In genomic region chr1:54649130-54649898, GRCh38 we compare ENCODE assay signal across 1 cellular context.
A peak's percentile ranks its signal among the peaks of the same experiment; 100 is the strongest.
TF ChIP-seq lines count a peak whose summit lies in the region.

No MANE protein-coding gene starts in this region.

TF ChIP-seq in HepG2, 621 proteins besides CTCF, POLR2A, EP300 and RAD21 (continues in another document):
- 0 out of 2 replicates have a peak, but pooled peaks have one; percentile 46 for TF ChIP-seq PITX1 (CRISPR knock-in tag; IDR thresholded peaks at IDR 0.05)
- TF ChIP-seq ERF (CRISPR knock-in tag; IDR thresholded peaks at IDR 0.05), result 0 out of 2 replicates have a peak, but pooled peaks have one; percentile 37
- peak; percentile 45; the same call in 1 of the 2 replicates for TF ChIP-seq POLR2AphosphoS5 (IDR thresholded peaks at IDR 0.05; ENCODE audit: low read depth, low read length)
- TF ChIP-seq, protein P1, sequence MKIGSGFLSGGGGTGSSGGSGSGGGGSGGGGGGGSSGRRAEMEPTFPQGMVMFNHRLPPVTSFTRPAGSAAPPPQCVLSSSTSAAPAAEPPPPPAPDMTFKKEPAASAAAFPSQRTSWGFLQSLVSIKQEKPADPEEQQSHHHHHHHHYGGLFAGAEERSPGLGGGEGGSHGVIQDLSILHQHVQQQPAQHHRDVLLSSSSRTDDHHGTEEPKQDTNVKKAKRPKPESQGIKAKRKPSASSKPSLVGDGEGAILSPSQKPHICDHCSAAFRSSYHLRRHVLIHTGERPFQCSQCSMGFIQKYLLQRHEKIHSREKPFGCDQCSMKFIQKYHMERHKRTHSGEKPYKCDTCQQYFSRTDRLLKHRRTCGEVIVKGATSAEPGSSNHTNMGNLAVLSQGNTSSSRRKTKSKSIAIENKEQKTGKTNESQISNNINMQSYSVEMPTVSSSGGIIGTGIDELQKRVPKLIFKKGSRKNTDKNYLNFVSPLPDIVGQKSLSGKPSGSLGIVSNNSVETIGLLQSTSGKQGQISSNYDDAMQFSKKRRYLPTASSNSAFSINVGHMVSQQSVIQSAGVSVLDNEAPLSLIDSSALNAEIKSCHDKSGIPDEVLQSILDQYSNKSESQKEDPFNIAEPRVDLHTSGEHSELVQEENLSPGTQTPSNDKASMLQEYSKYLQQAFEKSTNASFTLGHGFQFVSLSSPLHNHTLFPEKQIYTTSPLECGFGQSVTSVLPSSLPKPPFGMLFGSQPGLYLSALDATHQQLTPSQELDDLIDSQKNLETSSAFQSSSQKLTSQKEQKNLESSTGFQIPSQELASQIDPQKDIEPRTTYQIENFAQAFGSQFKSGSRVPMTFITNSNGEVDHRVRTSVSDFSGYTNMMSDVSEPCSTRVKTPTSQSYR (CRISPR knock-in tag; IDR thresholded peaks at IDR 0.05; ENCODE audit: borderline replicate concordance), result peak; percentile 43; the same call in 1 of the 2 replicates
- TF ChIP-seq ZNF724P (CRISPR knock-in tag; IDR thresholded peaks at IDR 0.05; ENCODE audit: borderline replicate concordance), result 0 out of 2 replicates have a peak, but pooled peaks have one; percentile 46
- TF ChIP-seq SP5 (CRISPR knock-in tag; IDR thresholded peaks at IDR 0.05; ENCODE audit: borderline replicate concordance, low read depth), result peak; percentile 87
- 0 out of 2 replicates have a peak, but pooled peaks have one; percentile 27 for TF ChIP-seq BORCS8-MEF2B (CRISPR knock-in tag; IDR thresholded peaks at IDR 0.05)
- TF ChIP-seq MBD4 (IDR thresholded peaks at IDR 0.05; ENCODE audit: borderline replicate concordance, low read length), result no peak
- peak; percentile 73 for TF ChIP-seq ZNF788 (CRISPR knock-in tag; IDR thresholded peaks at IDR 0.05; ENCODE audit: borderline replicate concordance)
- TF ChIP-seq HNF4G (IDR thresholded peaks at IDR 0.05; ENCODE audit: borderline replicate concordance, low read depth, low read length), result peak; percentile 90
- no peak for TF ChIP-seq HNF4G (CRISPR knock-in tag; IDR thresholded peaks at IDR 0.05; ENCODE audit: borderline replicate concordance, low read depth)
- TF ChIP-seq, protein P2, sequence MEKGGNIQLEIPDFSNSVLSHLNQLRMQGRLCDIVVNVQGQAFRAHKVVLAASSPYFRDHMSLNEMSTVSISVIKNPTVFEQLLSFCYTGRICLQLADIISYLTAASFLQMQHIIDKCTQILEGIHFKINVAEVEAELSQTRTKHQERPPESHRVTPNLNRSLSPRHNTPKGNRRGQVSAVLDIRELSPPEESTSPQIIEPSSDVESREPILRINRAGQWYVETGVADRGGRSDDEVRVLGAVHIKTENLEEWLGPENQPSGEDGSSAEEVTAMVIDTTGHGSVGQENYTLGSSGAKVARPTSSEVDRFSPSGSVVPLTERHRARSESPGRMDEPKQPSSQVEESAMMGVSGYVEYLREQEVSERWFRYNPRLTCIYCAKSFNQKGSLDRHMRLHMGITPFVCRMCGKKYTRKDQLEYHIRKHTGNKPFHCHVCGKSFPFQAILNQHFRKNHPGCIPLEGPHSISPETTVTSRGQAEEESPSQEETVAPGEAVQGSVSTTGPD (CRISPR knock-in tag; IDR thresholded peaks at IDR 0.05), result no peak
- TF ChIP-seq KMT2B (CRISPR knock-in tag; IDR thresholded peaks at IDR 0.05), result 0 out of 2 replicates have a peak, but pooled peaks have one; percentile 28
- TF ChIP-seq TCF7 (IDR thresholded peaks at IDR 0.05; ENCODE audit: low read depth), result 0 out of 2 replicates have a peak, but pooled peaks have one; percentile 17
- no peak for TF ChIP-seq FOXP1 (IDR thresholded peaks at IDR 0.05)
- peak; percentile 50; the same call in 1 of the 2 replicates for TF ChIP-seq FOXP1 (CRISPR knock-in tag; IDR thresholded peaks at IDR 0.05)
- peak; percentile 49; the same call in 1 of the 2 replicates for TF ChIP-seq TOPORS (CRISPR knock-in tag; IDR thresholded peaks at IDR 0.05)
- TF ChIP-seq ZNF563 (CRISPR knock-in tag; IDR thresholded peaks at IDR 0.05), result no peak
- no peak for TF ChIP-seq LRRFIP1 (CRISPR knock-in tag; conservative IDR thresholded peaks at IDR 0.05)
- TF ChIP-seq, protein P3, sequence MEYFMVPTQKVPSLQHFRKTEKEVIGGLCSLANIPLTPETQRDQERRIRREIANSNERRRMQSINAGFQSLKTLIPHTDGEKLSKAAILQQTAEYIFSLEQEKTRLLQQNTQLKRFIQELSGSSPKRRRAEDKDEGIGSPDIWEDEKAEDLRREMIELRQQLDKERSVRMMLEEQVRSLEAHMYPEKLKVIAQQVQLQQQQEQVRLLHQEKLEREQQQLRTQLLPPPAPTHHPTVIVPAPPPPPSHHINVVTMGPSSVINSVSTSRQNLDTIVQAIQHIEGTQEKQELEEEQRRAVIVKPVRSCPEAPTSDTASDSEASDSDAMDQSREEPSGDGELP (IDR thresholded peaks at IDR 0.05; ENCODE audit: borderline replicate concordance, low read depth), result peak; percentile 72; the same call in 1 of the 2 replicates
- peak; percentile 40; the same call in 1 of the 2 replicates for TF ChIP-seq ZSCAN31 (CRISPR knock-in tag; IDR thresholded peaks at IDR 0.05; ENCODE audit: low read depth)
- TF ChIP-seq SOX5 (CRISPR knock-in tag; IDR thresholded peaks at IDR 0.05; ENCODE audit: borderline replicate concordance), result peak; percentile 18; the same call in 1 of the 2 replicates
- TF ChIP-seq, protein P4, sequence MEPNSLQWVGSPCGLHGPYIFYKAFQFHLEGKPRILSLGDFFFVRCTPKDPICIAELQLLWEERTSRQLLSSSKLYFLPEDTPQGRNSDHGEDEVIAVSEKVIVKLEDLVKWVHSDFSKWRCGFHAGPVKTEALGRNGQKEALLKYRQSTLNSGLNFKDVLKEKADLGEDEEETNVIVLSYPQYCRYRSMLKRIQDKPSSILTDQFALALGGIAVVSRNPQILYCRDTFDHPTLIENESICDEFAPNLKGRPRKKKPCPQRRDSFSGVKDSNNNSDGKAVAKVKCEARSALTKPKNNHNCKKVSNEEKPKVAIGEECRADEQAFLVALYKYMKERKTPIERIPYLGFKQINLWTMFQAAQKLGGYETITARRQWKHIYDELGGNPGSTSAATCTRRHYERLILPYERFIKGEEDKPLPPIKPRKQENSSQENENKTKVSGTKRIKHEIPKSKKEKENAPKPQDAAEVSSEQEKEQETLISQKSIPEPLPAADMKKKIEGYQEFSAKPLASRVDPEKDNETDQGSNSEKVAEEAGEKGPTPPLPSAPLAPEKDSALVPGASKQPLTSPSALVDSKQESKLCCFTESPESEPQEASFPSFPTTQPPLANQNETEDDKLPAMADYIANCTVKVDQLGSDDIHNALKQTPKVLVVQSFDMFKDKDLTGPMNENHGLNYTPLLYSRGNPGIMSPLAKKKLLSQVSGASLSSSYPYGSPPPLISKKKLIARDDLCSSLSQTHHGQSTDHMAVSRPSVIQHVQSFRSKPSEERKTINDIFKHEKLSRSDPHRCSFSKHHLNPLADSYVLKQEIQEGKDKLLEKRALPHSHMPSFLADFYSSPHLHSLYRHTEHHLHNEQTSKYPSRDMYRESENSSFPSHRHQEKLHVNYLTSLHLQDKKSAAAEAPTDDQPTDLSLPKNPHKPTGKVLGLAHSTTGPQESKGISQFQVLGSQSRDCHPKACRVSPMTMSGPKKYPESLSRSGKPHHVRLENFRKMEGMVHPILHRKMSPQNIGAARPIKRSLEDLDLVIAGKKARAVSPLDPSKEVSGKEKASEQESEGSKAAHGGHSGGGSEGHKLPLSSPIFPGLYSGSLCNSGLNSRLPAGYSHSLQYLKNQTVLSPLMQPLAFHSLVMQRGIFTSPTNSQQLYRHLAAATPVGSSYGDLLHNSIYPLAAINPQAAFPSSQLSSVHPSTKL (CRISPR knock-in tag; IDR thresholded peaks at IDR 0.05), result peak; percentile 61; the same call in 1 of the 2 replicates
- peak; percentile 96 for TF ChIP-seq ZNF12 (CRISPR knock-in tag; IDR thresholded peaks at IDR 0.05)
- 0 out of 2 replicates have a peak, but pooled peaks have one; percentile 4 for TF ChIP-seq ZNF564 (CRISPR knock-in tag; IDR thresholded peaks at IDR 0.05)
- TF ChIP-seq CEBPG (CRISPR knock-in tag; IDR thresholded peaks at IDR 0.05), result peak; percentile 50
- peak; percentile 76; the same call in 1 of the 2 replicates for TF ChIP-seq TARDBP (CRISPR knock-in tag; IDR thresholded peaks at IDR 0.05)
- peak; percentile 38; the same call in 1 of the 2 replicates for TF ChIP-seq TBX2 (CRISPR knock-in tag; IDR thresholded peaks at IDR 0.05; ENCODE audit: borderline replicate concordance)
- TF ChIP-seq ISL2 (CRISPR knock-in tag; IDR thresholded peaks at IDR 0.05), result peak; percentile 74
- TF ChIP-seq SOX6 (IDR thresholded peaks at IDR 0.05), result no peak
- peak; percentile 67 for TF ChIP-seq SOX6 (CRISPR knock-in tag; IDR thresholded peaks at IDR 0.05)
- TF ChIP-seq SAP130 (CRISPR knock-in tag; IDR thresholded peaks at IDR 0.05; ENCODE audit: low read depth), result peak; percentile 66
- TF ChIP-seq BCL6 (CRISPR knock-in tag; IDR thresholded peaks at IDR 0.05), result peak; percentile 97
- 0 out of 2 replicates have a peak, but pooled peaks have one; percentile 20 for TF ChIP-seq ZNF264 (CRISPR knock-in tag; IDR thresholded peaks at IDR 0.05)
- TF ChIP-seq TGIF2 (CRISPR knock-in tag; IDR thresholded peaks at IDR 0.05), result peak; percentile 66; the same call in 1 of the 2 replicates
- TF ChIP-seq ZNF276 (CRISPR knock-in tag; IDR thresholded peaks at IDR 0.05; ENCODE audit: low read depth), result no peak
- 0 out of 2 replicates have a peak, but pooled peaks have one; percentile 32 for TF ChIP-seq SP4 (CRISPR knock-in tag; IDR thresholded peaks at IDR 0.05)
- peak; percentile 68; the same call in 1 of the 2 replicates for TF ChIP-seq ZMYM4 (CRISPR knock-in tag; IDR thresholded peaks at IDR 0.05)
- peak; percentile 55; the same call in 1 of the 2 replicates for TF ChIP-seq CBFB (CRISPR knock-in tag; IDR thresholded peaks at IDR 0.05)
- no peak for TF ChIP-seq CREB1 (IDR thresholded peaks at IDR 0.05)
- 0 out of 2 replicates have a peak, but pooled peaks have one; percentile 5 for TF ChIP-seq CREB1 (CRISPR knock-in tag; IDR thresholded peaks at IDR 0.05)
- TF ChIP-seq ESRRA (CRISPR knock-in tag; IDR thresholded peaks at IDR 0.05; ENCODE audit: low read depth), result peak; percentile 65; the same call in 1 of the 2 replicates
- TF ChIP-seq HMG20A (CRISPR knock-in tag; IDR thresholded peaks at IDR 0.05; ENCODE audit: borderline replicate concordance), result peak; percentile 32; the same call in 1 of the 2 replicates
- TF ChIP-seq HNF1B (CRISPR knock-in tag; IDR thresholded peaks at IDR 0.05), result peak; percentile 93
- TF ChIP-seq ZNF703 (CRISPR knock-in tag; IDR thresholded peaks at IDR 0.05; ENCODE audit: borderline replicate concordance), result no peak
- no peak for TF ChIP-seq NONO (IDR thresholded peaks at IDR 0.05)
- peak; percentile 16; the same call in 1 of the 2 replicates for TF ChIP-seq NONO (CRISPR knock-in tag; conservative IDR thresholded peaks at IDR 0.05)
